In genomic region chr1:67850151-67850551, GRCh38 we compare ENCODE assay signal across 8 cellular contexts. TPM values are rescaled to one million over a fixed set of nuclear protein-coding genes. Genes with fewer than 3 reads are reported as not detected.
A peak's percentile ranks its signal among the peaks of the same experiment; 100 is the strongest.
DNase-seq lines count a peak whose midpoint lies in the region; ATAC-seq and TF ChIP-seq lines count a peak whose summit lies in the region.

No MANE protein-coding gene starts in this region.

- H3K27ac ChIP-seq in RWPE2 (ENCODE audit: poor library complexity, severe bottlenecking): peak overlapping the region; percentile 29

- TF ChIP-seq CTCF in RWPE2 (IDR thresholded peaks at IDR 0.05; ENCODE audit: poor library complexity, severe bottlenecking): peak; percentile 72

- H3K4me1 ChIP-seq in RWPE2 (ENCODE audit: insufficient read depth, poor library complexity, severe bottlenecking): peaks cover 23% of the 10 kb centered on the region

- no peak for ATAC-seq in RWPE2 (ENCODE audit: low read depth)
- ATAC-seq in sciatic nerve: peak; percentile 11
- no peak for ATAC-seq in HG03175 (IDR thresholded peaks at IDR 0.05; ENCODE audit: unreplicated experiment)
- ATAC-seq in HG03354 (IDR thresholded peaks at IDR 0.05; ENCODE audit: poor library complexity, severe bottlenecking, unreplicated experiment): no peak

- intact Hi-C loops in sciatic nerve (cut with DNase I): no loop called here

- H3K9me3 ChIP-seq in RWPE2 (ENCODE audit: severe bottlenecking) (no peaks in the 10 kb centered on the region), MG63 (no peaks in the 10 kb centered on the region)

- H3K4me3 ChIP-seq in RWPE2 (ENCODE audit: severe bottlenecking) (no peak overlapping the region), MG63 (no peak overlapping the region)

- H3K36me3 ChIP-seq in RWPE2 (ENCODE audit: low read depth): no peaks in the 10 kb centered on the region
- no peaks in the 10 kb centered on the region for H3K36me3 ChIP-seq in MG63

- no peaks in the 10 kb centered on the region for H3K27me3 ChIP-seq in RWPE2 (ENCODE audit: insufficient read depth, poor library complexity, severe bottlenecking)
- no peaks in the 10 kb centered on the region for H3K27me3 ChIP-seq in MG63

- DNase-seq in D341Med (ENCODE audit: low spot score) (peak; percentile 40), HK-2 (ENCODE audit: unreplicated experiment) (peak; percentile 16), RWPE2 (ENCODE audit: low spot score) (no peak), fibroblast of peridontal ligament (ENCODE audit: extremely low read depth) (peak; percentile 71), sciatic nerve (ENCODE audit: low spot score) (no peak), MG63 (no peak)

RNA-seq across cellular contexts. Expression of gene GNG12, which starts 16.9 kb away (rescaled TPM):
- 67.8 TPM for total RNA-seq in sciatic nerve
- total RNA-seq in MG63 (2014; rRNA removed; shearing (Covaris generic); ENCODE audit: low replicate concordance): 224 and 362 TPM in 2 replicates

Comparison
In these comparisons a context has a peak if more than half of its experiments do, and no peak if none do; other contexts are left out.
1. DNase-seq: peak in D341Med (single experiment), HK-2 (single experiment) and fibroblast of peridontal ligament (single experiment); none in RWPE2 (single experiment), sciatic nerve (single experiment) and MG63 (single experiment).